12 cellular contexts compared by ENCODE assay signal in genomic region chr17:3740611-3741073, GRCh38. TPM values are rescaled to one million over a fixed set of nuclear protein-coding genes. Genes with fewer than 3 reads are reported as not detected.
DNase-seq lines count a peak whose midpoint lies in the region; ATAC-seq and TF ChIP-seq lines count a peak whose summit lies in the region.
"Had no signal": no experiment of that assay in that cellular context is flagged by ENCODE, and none has a peak within 500 bp of the region (broad histone marks: within the 10 kb centered on the region; RNA-seq: fewer than 3 reads in every experiment).

No MANE protein-coding gene starts in this region.

- H3K27ac Mint-ChIP-seq in activated naive CD4-positive, alpha-beta T cell treated with anti-CD3 and anti-CD28 coated beads for 36 hours: peak overlapping the region; percentile 78
- peak overlapping the region; percentile 87 for H3K27ac Mint-ChIP-seq in T-helper 17 cell

- CTCF ChIA-PET in activated naive CD4-positive, alpha-beta T cell treated with anti-CD3 and anti-CD28 coated beads for 36 hours (lab: Charles Lee): interaction anchor here (0.6 to 8.9 kb wide), 7 partner anchors 9 to 149 kb away, joined by 3 to 205 read pairs (median 5); partner anchors contain the start of gene NCBP3

- H3K36me3 ChIP-seq in upper lobe of right lung: no peaks in the 10 kb centered on the region
- H3K36me3 ChIP-seq: gastroesophageal sphincter, right atrium auricular region had no signal

- H3K27me3 ChIP-seq in upper lobe of right lung: no peaks in the 10 kb centered on the region
- H3K27me3 ChIP-seq: gastroesophageal sphincter, right atrium auricular region had no signal

- TF ChIP-seq CTCF in upper lobe of right lung (IDR thresholded peaks at IDR 0.05): no peak

- no peaks in the 10 kb centered on the region for H3K27me3 Mint-ChIP-seq in activated naive CD4-positive, alpha-beta T cell treated with anti-CD3 and anti-CD28 coated beads for 36 hours (ENCODE audit: low read depth)
- H3K27me3 Mint-ChIP-seq in T-helper 17 cell: no peaks in the 10 kb centered on the region

- H3K9me3 ChIP-seq in T-helper 17 cell (ENCODE audit: control insufficient read depth, low read length, poor library complexity, severe bottlenecking) (no peaks in the 10 kb centered on the region), upper lobe of right lung (no peaks in the 10 kb centered on the region)
- H3K9me3 ChIP-seq: gastroesophageal sphincter, right atrium auricular region had no signal

- no peak overlapping the region for H3K27ac ChIP-seq in upper lobe of right lung
- H3K27ac ChIP-seq: gastroesophageal sphincter, right atrium auricular region had no signal

- no peak overlapping the region for H3K4me3 ChIP-seq in upper lobe of right lung
- H3K4me3 ChIP-seq: gastroesophageal sphincter, lung, right atrium auricular region had no signal

- H3K4me1 Mint-ChIP-seq in activated naive CD4-positive, alpha-beta T cell treated with anti-CD3 and anti-CD28 coated beads for 36 hours (ENCODE audit: low read depth): peaks cover 32% of the 10 kb centered on the region
- peaks cover 26% of the 10 kb centered on the region for H3K4me1 Mint-ChIP-seq in T-helper 17 cell

- intact Hi-C loops in activated naive CD4-positive, alpha-beta T cell treated with anti-CD3 and anti-CD28 coated beads for 36 hours (cut with micrococcal nuclease): no loop called here
- intact Hi-C loops in upper lobe of right lung (cut with DNase I): no loop called here

- peak; percentile 61 for DNase-seq in activated naive CD4-positive, alpha-beta T cell treated with anti-CD3 and anti-CD28 coated beads for 36 hours
- no peak for DNase-seq in activated naive CD4-positive, alpha-beta T cell (lab: John Stamatoyannopoulos, UW)
- DNase-seq in T-helper 17 cell (peak; percentile 42 to 64 (median 42)), upper lobe of right lung (no peak), occipital lobe (lab: John Stamatoyannopoulos, UW) (no peak), cerebellum (ENCODE audit: low spot score) (no peak)
- peak; percentile 10 for DNase-seq in effector CD8-positive, alpha-beta T cell (lab: John Stamatoyannopoulos, UW)
- DNase-seq: NCI-H2081 had no signal

- ATAC-seq in T-helper 17 cell: peak; percentile 88
- peak; percentile 58 for ATAC-seq in upper lobe of right lung
- ATAC-seq in HG02870 (IDR thresholded peaks at IDR 0.05; ENCODE audit: unreplicated experiment): no peak
- ATAC-seq: gastroesophageal sphincter had no signal

- H3K36me3 Mint-ChIP-seq in activated naive CD4-positive, alpha-beta T cell treated with anti-CD3 and anti-CD28 coated beads for 36 hours (ENCODE audit: low read depth): no peaks in the 10 kb centered on the region
- no peaks in the 10 kb centered on the region for H3K36me3 Mint-ChIP-seq in T-helper 17 cell (ENCODE audit: low read depth)

- H3K4me3 Mint-ChIP-seq in activated naive CD4-positive, alpha-beta T cell treated with anti-CD3 and anti-CD28 coated beads for 36 hours: peak overlapping the region; percentile 52
- H3K4me3 Mint-ChIP-seq in T-helper 17 cell: peak overlapping the region; percentile 74

- peaks cover 11% of the 10 kb centered on the region for H3K4me1 ChIP-seq in upper lobe of right lung

- no peaks in the 10 kb centered on the region for H3K9me3 Mint-ChIP-seq in activated naive CD4-positive, alpha-beta T cell treated with anti-CD3 and anti-CD28 coated beads for 36 hours

RNA-seq across cellular contexts. Expression of gene HASPIN, which starts 16.9 kb away (rescaled TPM):
- total RNA-seq in activated naive CD4-positive, alpha-beta T cell treated with anti-CD3 and anti-CD28 coated beads for 36 hours: 10 to 100 TPM; 20.5 to 21.8 TPM
- total RNA-seq in T-helper 17 cell: under 1 TPM; 0.22 to 0.31 TPM
- 0.41 TPM for total RNA-seq in upper lobe of right lung
- 0.62 TPM for total RNA-seq in occipital lobe
- 2.6 TPM for total RNA-seq in cerebellum
- total RNA-seq: right atrium auricular region had no signal

RNA-seq across cellular contexts. Expression of gene P2RX5, which starts 44.7 kb away (rescaled TPM):
- total RNA-seq in activated naive CD4-positive, alpha-beta T cell treated with anti-CD3 and anti-CD28 coated beads for 36 hours: 10 to 100 TPM; 45.2 to 47.4 TPM
- total RNA-seq in T-helper 17 cell (10 to 100 TPM; 21.8 to 34.2 TPM), upper lobe of right lung (1.6 TPM), occipital lobe (10.0 TPM), cerebellum (3.5 TPM)

Comparison
In these comparisons a context has a peak if more than half of its experiments do, and no peak if none do; other contexts are left out.
1. DNase-seq: peak in activated naive CD4-positive, alpha-beta T cell treated with anti-CD3 and anti-CD28 coated beads for 36 hours (single experiment), T-helper 17 cell (3 of 3) and effector CD8-positive, alpha-beta T cell (single experiment); none in activated naive CD4-positive, alpha-beta T cell (0 of 4), upper lobe of right lung (single experiment), occipital lobe (single experiment) and cerebellum (single experiment).